In genomic region chr3:16516695-16517481, GRCh38 we compare ENCODE assay signal across 8 cellular contexts. TPM values are rescaled to one million over a fixed set of nuclear protein-coding genes. Genes with fewer than 3 reads are reported as not detected.
DNase-seq lines count a peak whose midpoint lies in the region; ATAC-seq and TF ChIP-seq lines count a peak whose summit lies in the region.

No MANE protein-coding gene starts in this region.

- H3K27ac Mint-ChIP-seq in activated T-helper 17 cell treated with anti-CD3 and anti-CD28 coated beads, Interleukin-2, amount 50 U/mL, for 72 hours: peak overlapping the region; percentile 71
- H3K27ac Mint-ChIP-seq in stimulated activated naive CD8-positive, alpha-beta T cell treated with anti-CD3 and anti-CD28 coated beads, Interleukin-15, amount 100 ng/mL, for 72 hours: peak overlapping the region in 1 of 2 donors; percentile 1

- H3K9me3 Mint-ChIP-seq in activated T-helper 17 cell treated with anti-CD3 and anti-CD28 coated beads, Interleukin-2, amount 50 U/mL, for 72 hours: no peaks in the 10 kb centered on the region
- H3K9me3 Mint-ChIP-seq in stimulated activated naive CD8-positive, alpha-beta T cell treated with anti-CD3 and anti-CD28 coated beads, Interleukin-15, amount 100 ng/mL, for 72 hours: peaks cover 16 to 18% of the 10 kb centered on the region in 2 donors

- H3K27me3 Mint-ChIP-seq in activated T-helper 17 cell treated with anti-CD3 and anti-CD28 coated beads, Interleukin-2, amount 50 U/mL, for 72 hours: no peaks in the 10 kb centered on the region
- no peaks in the 10 kb centered on the region for H3K27me3 Mint-ChIP-seq in stimulated activated naive CD8-positive, alpha-beta T cell treated with anti-CD3 and anti-CD28 coated beads, Interleukin-15, amount 100 ng/mL, for 72 hours

- H3K4me1 ChIP-seq in left ventricle myocardium inferior: peaks cover 66% of the 10 kb centered on the region

- H3K4me3 Mint-ChIP-seq in activated T-helper 17 cell treated with anti-CD3 and anti-CD28 coated beads, Interleukin-2, amount 50 U/mL, for 72 hours: peak overlapping the region; percentile 85
- H3K4me3 Mint-ChIP-seq in stimulated activated naive CD8-positive, alpha-beta T cell treated with anti-CD3 and anti-CD28 coated beads, Interleukin-15, amount 100 ng/mL, for 72 hours: peak overlapping the region; percentile 83 to 91

- DNase-seq in AG08395 (ENCODE audit: low spot score) (peak; percentile 72), left ventricle myocardium inferior (peak; percentile 41), ureter (ENCODE audit: low spot score) (no peak)
- DNase-seq in stimulated activated naive CD8-positive, alpha-beta T cell treated with anti-CD3 and anti-CD28 coated beads, Interleukin-15, amount 100 ng/mL, for 72 hours: peak; percentile 26 to 64

- H3K4me3 ChIP-seq in GM12875 (ENCODE audit: low read depth, low read length) (peak overlapping the region; percentile 98), left ventricle myocardium inferior (peak overlapping the region; percentile 8)

- H3K9me3 ChIP-seq in left ventricle myocardium inferior (replicated peaks): no peaks in the 10 kb centered on the region

- peaks cover 40% of the 10 kb centered on the region for H3K36me3 Mint-ChIP-seq in activated T-helper 17 cell treated with anti-CD3 and anti-CD28 coated beads, Interleukin-2, amount 50 U/mL, for 72 hours (ENCODE audit: low read depth)

- TF ChIP-seq CTCF in GM12875 (IDR thresholded peaks at IDR 0.05; ENCODE audit: borderline replicate concordance, insufficient read depth, low read depth, low read length) (no peak), LNCAP (IDR thresholded peaks at IDR 0.05) (peak; percentile 48), left ventricle myocardium inferior (IDR thresholded peaks at IDR 0.05; ENCODE audit: borderline replicate concordance) (peak; percentile 72)

- H3K27me3 ChIP-seq in left ventricle myocardium inferior (ENCODE audit: low read depth): no peaks in the 10 kb centered on the region

- H3K27ac ChIP-seq in left ventricle myocardium inferior (replicated peaks): peak overlapping the region; percentile 78

- intact Hi-C loops in left ventricle myocardium inferior (cut with micrococcal nuclease): loop anchor here (5.0 to 10.0 kb wide), 2 partner anchors 142 to 225 kb away; no protein-coding TSS in a partner anchor

- H3K4me1 Mint-ChIP-seq in activated T-helper 17 cell treated with anti-CD3 and anti-CD28 coated beads, Interleukin-2, amount 50 U/mL, for 72 hours: peaks cover 50% of the 10 kb centered on the region
- peaks cover 78% of the 10 kb centered on the region for H3K4me1 Mint-ChIP-seq in stimulated activated naive CD8-positive, alpha-beta T cell treated with anti-CD3 and anti-CD28 coated beads, Interleukin-15, amount 100 ng/mL, for 72 hours

- ATAC-seq in activated T-helper 17 cell treated with anti-CD3 and anti-CD28 coated beads, Interleukin-2, amount 50 U/mL, for 72 hours (replicated peaks): peak; percentile 15
- ATAC-seq in stimulated activated naive CD8-positive, alpha-beta T cell treated with anti-CD3 and anti-CD28 coated beads, Interleukin-15, amount 100 ng/mL, for 72 hours: peak; percentile 17
- no peak for ATAC-seq in GM18519 (IDR thresholded peaks at IDR 0.05; ENCODE audit: low FRiP score, unreplicated experiment)

- no peaks in the 10 kb centered on the region for H3K36me3 ChIP-seq in left ventricle myocardium inferior

RNA-seq across cellular contexts. Expression of gene RFTN1, which starts 3.4 kb away (rescaled TPM):
- total RNA-seq in activated T-helper 17 cell treated with anti-CD3 and anti-CD28 coated beads, Interleukin-2, amount 50 U/mL, for 72 hours: 100 to 1,000 TPM; 112 to 139 TPM
- 22.9 TPM for total RNA-seq in left ventricle myocardium inferior
- total RNA-seq in ureter: 24.4 TPM
